8 cellular contexts compared by ENCODE assay signal in genomic region chr9:19049872-19050636, GRCh38. TPM values are rescaled to one million over a fixed set of nuclear protein-coding genes. Genes with fewer than 3 reads are reported as not detected.
DNase-seq lines count a peak whose midpoint lies in the region; ATAC-seq and TF ChIP-seq lines count a peak whose summit lies in the region.

No MANE protein-coding gene starts in this region.

- no peaks in the 10 kb centered on the region for H3K36me3 ChIP-seq in KMS-11 (ENCODE audit: insufficient read depth)

- H3K27ac ChIP-seq in KMS-11 (peak overlapping the region; percentile 85), right cardiac atrium (ENCODE audit: low read length) (peak overlapping the region; percentile 85)

- H3K4me3 ChIP-seq in KMS-11 (IDR thresholded peaks at IDR 0.05; ENCODE audit: insufficient read depth, low read depth, low read length) = no peak overlapping the region
- peak overlapping the region; percentile 65 for H3K4me3 ChIP-seq in right cardiac atrium (ENCODE audit: low read length)

- no peaks in the 10 kb centered on the region for H4K20me1 ChIP-seq in KMS-11 (ENCODE audit: insufficient read depth)

- peaks cover 20% of the 10 kb centered on the region for H3K4me1 ChIP-seq in KMS-11 (ENCODE audit: low read depth, poor library complexity, severe bottlenecking)
- peaks cover 5% of the 10 kb centered on the region for H3K4me1 ChIP-seq in right cardiac atrium (ENCODE audit: control insufficient read depth, insufficient read depth, low read length)

- peaks cover 15% of the 10 kb centered on the region; the same call in 1 of the 2 replicates for H3K79me2 ChIP-seq in KMS-11 (ENCODE audit: insufficient read depth, low read depth)

- H2AFZ ChIP-seq in KMS-11 (ENCODE audit: low read depth) = peak overlapping the region; percentile 99; the same call in 1 of the 2 replicates

- peak overlapping the region; percentile 68 for H3K4me2 ChIP-seq in KMS-11

- no peak for ATAC-seq in activated naive CD8-positive, alpha-beta T cell treated with anti-CD3 and anti-CD28 coated beads, Interleukin-2, amount 50 U/mL, for 24 hours
- ATAC-seq in right cardiac atrium (peak in 1 of 2 donors; percentile 7), HG03565 (IDR thresholded peaks at IDR 0.05; ENCODE audit: unreplicated experiment) (no peak), HG02678 (IDR thresholded peaks at IDR 0.05; ENCODE audit: unreplicated experiment) (no peak)

- H3K27me3 Mint-ChIP-seq in activated naive CD8-positive, alpha-beta T cell treated with anti-CD3 and anti-CD28 coated beads, Interleukin-2, amount 50 U/mL, for 24 hours = no peaks in the 10 kb centered on the region

- no peak for TF ChIP-seq CTCF in KMS-11 (conservative IDR thresholded peaks at IDR 0.05; ENCODE audit: low read depth, low read length)

- peak overlapping the region; percentile 98 for H3K27ac Mint-ChIP-seq in activated naive CD8-positive, alpha-beta T cell treated with anti-CD3 and anti-CD28 coated beads, Interleukin-2, amount 50 U/mL, for 24 hours

- WGBS in right cardiac atrium = 4% methylated on average over 36 of the region's 36 CpGs

- no peaks in the 10 kb centered on the region for H3K9me3 Mint-ChIP-seq in activated naive CD8-positive, alpha-beta T cell treated with anti-CD3 and anti-CD28 coated beads, Interleukin-2, amount 50 U/mL, for 24 hours

- peak overlapping the region; percentile 75; the same call in 1 of the 2 replicates for H3K9ac ChIP-seq in KMS-11

- H3K4me1 Mint-ChIP-seq in activated naive CD8-positive, alpha-beta T cell treated with anti-CD3 and anti-CD28 coated beads, Interleukin-2, amount 50 U/mL, for 24 hours = peaks cover 48% of the 10 kb centered on the region

- intact Hi-C loops in right cardiac atrium (cut with DNase I) = loop anchor here in 1 of 4 donors (10.0 kb wide), 1 partner anchor 405 kb away; no protein-coding TSS in a partner anchor

- DNase-seq in EL (peak; percentile 61), right cardiac atrium (no peak), renal cortical epithelial cell (ENCODE audit: low read depth) (peak; percentile 31)
- DNase-seq in activated naive CD8-positive, alpha-beta T cell treated with anti-CD3 and anti-CD28 coated beads, Interleukin-2, amount 50 U/mL, for 24 hours = peak; percentile 29
- DNase-seq in stimulated activated CD4-positive, alpha-beta T cell treated with anti-CD3 and anti-CD28 coated beads, Interleukin-4, amount 100 ng/mL, for 1 hour = no peak

- H3K4me3 Mint-ChIP-seq in activated naive CD8-positive, alpha-beta T cell treated with anti-CD3 and anti-CD28 coated beads, Interleukin-2, amount 50 U/mL, for 24 hours = peak overlapping the region; percentile 96

- H3K27me3 ChIP-seq in KMS-11 (ENCODE audit: insufficient read depth, low read depth) = no peaks in the 10 kb centered on the region
- H3K27me3 ChIP-seq in right cardiac atrium (ENCODE audit: control insufficient read depth, insufficient read depth) = no peaks in the 10 kb centered on the region

- H3K9me3 ChIP-seq in right cardiac atrium (ENCODE audit: control insufficient read depth, low read length) = no peaks in the 10 kb centered on the region

- H3K36me3 Mint-ChIP-seq in activated naive CD8-positive, alpha-beta T cell treated with anti-CD3 and anti-CD28 coated beads, Interleukin-2, amount 50 U/mL, for 24 hours (ENCODE audit: low read depth) = peaks cover 26% of the 10 kb centered on the region

RNA-seq across cellular contexts. Expression of gene RRAGA, which starts 0.8 kb away (rescaled TPM):
- total RNA-seq in right cardiac atrium (10 to 100 TPM; 85.7 to 92.5 (median 90.2) TPM), renal cortical epithelial cell (22.2 and 76.9 TPM in 2 replicates)
- polyA plus RNA-seq in right cardiac atrium = 89.4 TPM

RNA-seq across cellular contexts. Expression of gene SAXO1, which starts 17.0 kb away (rescaled TPM):
- not detected for total RNA-seq in right cardiac atrium
- polyA plus RNA-seq in right cardiac atrium = not detected
- under 0.01 TPM in 1 of 2 replicates, not detected in the other for total RNA-seq in renal cortical epithelial cell

RNA-seq across cellular contexts. Expression of gene HAUS6, which starts 52.6 kb away (rescaled TPM):
- total RNA-seq in right cardiac atrium (1 to 10 TPM; 6.1 to 9.2 (median 7.9) TPM), renal cortical epithelial cell (19.6 and 29.0 TPM in 2 replicates)
- 2.8 TPM for polyA plus RNA-seq in right cardiac atrium

Comparison
In these comparisons a context has a peak if more than half of its experiments do, and no peak if none do; other contexts are left out.
1. DNase-seq: peak in EL (single experiment), activated naive CD8-positive, alpha-beta T cell treated with anti-CD3 and anti-CD28 coated beads, Interleukin-2, amount 50 U/mL, for 24 hours (single experiment) and renal cortical epithelial cell (single experiment); none in right cardiac atrium (0 of 3) and stimulated activated CD4-positive, alpha-beta T cell treated with anti-CD3 and anti-CD28 coated beads, Interleukin-4, amount 100 ng/mL, for 1 hour (single experiment).